Comparison of ENCODE assay signal across 27 cellular contexts in the genomic region with DNA sequence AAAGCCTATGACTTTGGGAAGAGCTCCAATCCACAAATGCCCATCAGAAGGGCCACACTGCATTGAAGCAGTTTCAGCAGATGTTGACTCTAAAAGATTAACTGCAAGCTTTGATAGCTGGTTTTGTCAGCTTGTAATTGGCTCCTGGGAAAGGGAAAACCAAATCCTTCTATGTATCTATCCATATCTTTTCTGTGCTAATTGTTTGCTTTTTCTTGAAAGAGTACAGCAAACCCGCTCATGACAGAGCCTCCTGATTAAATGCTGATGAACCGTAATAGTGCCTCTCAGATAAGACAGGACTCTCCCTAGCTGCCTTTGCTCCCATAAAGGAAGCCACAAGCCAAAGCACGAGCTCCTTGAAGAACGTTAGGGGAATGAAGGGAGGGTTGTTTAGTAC.
"Had no signal": no experiment of that assay in that cellular context is flagged by ENCODE, and none has a peak within 500 bp of the region (broad histone marks: within the 10 kb centered on the region; RNA-seq: fewer than 3 reads in every experiment).

No MANE protein-coding gene starts in this region.

- DNase-seq: dorsolateral prefrontal cortex; effector CD4-positive, alpha-beta T cell; foreskin fibroblast; gastrocnemius medialis; head of caudate nucleus; kidney; mesenchymal stem cell; midbrain; naive thymus-derived CD4-positive, alpha-beta T cell; nucleus accumbens; posterior cingulate gyrus; psoas muscle; right cardiac atrium; sigmoid colon; stimulated activated CD4-positive, alpha-beta T cell treated with anti-CD3 and anti-CD28 coated beads, Interleukin-15, amount 100 ng/mL, for 24 hours; stimulated activated CD4-positive, alpha-beta T cell treated with anti-CD3 and anti-CD28 coated beads, Interleukin-2, amount 100 ng/mL, for 48 hours; stimulated activated naive CD4-positive, alpha-beta T cell; stimulated activated naive CD8-positive, alpha-beta T cell treated with anti-CD3 and anti-CD28 coated beads, Interleukin-15, amount 100 ng/mL, for 72 hours; transverse colon; upper lobe of right lung; uterus had no signal

- H3K27ac Mint-ChIP-seq: naive thymus-derived CD4-positive, alpha-beta T cell; nephron had no signal

- H3K27ac ChIP-seq: dorsolateral prefrontal cortex, epithelial cell of prostate, gastrocnemius medialis, psoas muscle, sigmoid colon, suprapubic skin, transverse colon, upper lobe of right lung, uterus had no signal

- H3K4me3 ChIP-seq: dorsolateral prefrontal cortex, gastrocnemius medialis, psoas muscle, sigmoid colon, suprapubic skin, transverse colon, upper lobe of right lung, uterus had no signal

- H3K9me3 ChIP-seq: gastrocnemius medialis, psoas muscle, sigmoid colon, suprapubic skin, transverse colon, upper lobe of right lung, uterus had no signal

- H3K27me3 Mint-ChIP-seq: stimulated activated naive CD8-positive, alpha-beta T cell treated with anti-CD3 and anti-CD28 coated beads, Interleukin-15, amount 100 ng/mL, for 72 hours had no signal

- H3K36me3 ChIP-seq: gastrocnemius medialis, sigmoid colon, suprapubic skin, transverse colon, upper lobe of right lung, uterus had no signal

- H3K4me1 Mint-ChIP-seq: naive thymus-derived CD4-positive, alpha-beta T cell; stimulated activated naive CD8-positive, alpha-beta T cell treated with anti-CD3 and anti-CD28 coated beads, Interleukin-15, amount 100 ng/mL, for 72 hours had no signal

- ATAC-seq: esophagus mucosa; gastrocnemius medialis; left lobe of liver; naive thymus-derived CD4-positive, alpha-beta T cell; psoas muscle; right cardiac atrium; stimulated activated naive CD8-positive, alpha-beta T cell treated with anti-CD3 and anti-CD28 coated beads, Interleukin-15, amount 100 ng/mL, for 72 hours; upper lobe of right lung had no signal

- H3K9me3 Mint-ChIP-seq: naive thymus-derived CD4-positive, alpha-beta T cell; nephron; stimulated activated naive CD8-positive, alpha-beta T cell treated with anti-CD3 and anti-CD28 coated beads, Interleukin-15, amount 100 ng/mL, for 72 hours had no signal

- FAIRE-seq: colon, kidney had no signal

- H3K27me3 ChIP-seq: dorsolateral prefrontal cortex, gastrocnemius medialis, sigmoid colon, suprapubic skin, transverse colon, upper lobe of right lung, uterus had no signal

- H3K4me1 ChIP-seq: gastrocnemius medialis, sigmoid colon, suprapubic skin, transverse colon, upper lobe of right lung, uterus had no signal

- H3K36me3 Mint-ChIP-seq: naive thymus-derived CD4-positive, alpha-beta T cell had no signal

- H3K4me3 Mint-ChIP-seq: naive thymus-derived CD4-positive, alpha-beta T cell; nephron; stimulated activated naive CD8-positive, alpha-beta T cell treated with anti-CD3 and anti-CD28 coated beads, Interleukin-15, amount 100 ng/mL, for 72 hours had no signal
